ENCODE assay signal across 8 cellular contexts in genomic region chr10:47553214-47553859, GRCh38. TPM values are rescaled to one million over a fixed set of nuclear protein-coding genes. Genes with fewer than 3 reads are reported as not detected.
DNase-seq lines count a peak whose midpoint lies in the region; ATAC-seq and TF ChIP-seq lines count a peak whose summit lies in the region.
"Not testable (repeated sequence)": the region's sequence is repeated elsewhere in the genome, so short reads cannot be mapped to it uniquely, and the experiment has no call there.

No MANE protein-coding gene starts in this region.

- not testable (repeated sequence) for H3K9me3 ChIP-seq in OCI-LY3 (ENCODE audit: insufficient read depth, low read length); mononuclear cell (ENCODE audit: low read depth, low read length)

- H3K4me1 ChIP-seq in OCI-LY3 (ENCODE audit: low read length); mononuclear cell (ENCODE audit: insufficient read depth, low read length): not testable (repeated sequence)

- H3K4me2 ChIP-seq in OCI-LY3 (ENCODE audit: low read length) = peak overlapping the region; percentile 32

- TF ChIP-seq CTCF in OCI-LY3 (IDR thresholded peaks at IDR 0.05; ENCODE audit: low read depth, low read length) = not testable (repeated sequence)

- not testable (repeated sequence) for H2AFZ ChIP-seq in OCI-LY3 (ENCODE audit: low read depth, low read length)

- H3K27me3 ChIP-seq in OCI-LY3 (ENCODE audit: low read depth, low read length); mononuclear cell (ENCODE audit: insufficient read depth, low read length): not testable (repeated sequence)

- DNase-seq in D341Med (ENCODE audit: low spot score) = peak; percentile 76
- peak; percentile 25 for DNase-seq in HuH-7 (ENCODE audit: low spot score)
- peak; percentile 59 for DNase-seq in activated T-cell treated with anti-CD3 and anti-CD28 coated beads for 4 hours
- DNase-seq in epithelial cell of prostate (ENCODE audit: low read depth, low spot score) = not testable (repeated sequence)
- peak; percentile 45 to 54 for DNase-seq in stimulated activated CD8-positive, alpha-beta memory T cell treated with anti-CD3 and anti-CD28 coated beads, Interleukin-2, amount 100 ng/mL, for 1 hour (ENCODE audit: low read depth in 2 of 2)

- H3K27ac ChIP-seq in OCI-LY3 (ENCODE audit: low read length) (peak overlapping the region; percentile 34; the same call in 1 of the 2 replicates), epithelial cell of prostate (peak overlapping the region; percentile 93)

- ATAC-seq in GM21528 (IDR thresholded peaks at IDR 0.05; ENCODE audit: low FRiP score, unreplicated experiment) = peak; percentile 96

- H3K36me3 ChIP-seq in OCI-LY3 (replicated peaks; ENCODE audit: low read depth, low read length) = not testable (repeated sequence)

- not testable (repeated sequence) for H4K20me1 ChIP-seq in OCI-LY3 (ENCODE audit: insufficient read depth, low read length)

- H3K4me3 ChIP-seq in OCI-LY3 (ENCODE audit: low read length) (peak overlapping the region; percentile 84), mononuclear cell (ENCODE audit: low read length) (peak overlapping the region; percentile 59)

- not testable (repeated sequence) for H3K79me2 ChIP-seq in OCI-LY3 (ENCODE audit: low read length)

- H3K9ac ChIP-seq in OCI-LY3 (ENCODE audit: low read length) = peak overlapping the region; percentile 69

RNA-seq across cellular contexts. Expression of gene AGAP9, which starts 29.9 kb away (rescaled TPM):
- 10.6 TPM for total RNA-seq in mononuclear cell
